Comparison of ENCODE assay signal across 8 cellular contexts in the genomic region with DNA sequence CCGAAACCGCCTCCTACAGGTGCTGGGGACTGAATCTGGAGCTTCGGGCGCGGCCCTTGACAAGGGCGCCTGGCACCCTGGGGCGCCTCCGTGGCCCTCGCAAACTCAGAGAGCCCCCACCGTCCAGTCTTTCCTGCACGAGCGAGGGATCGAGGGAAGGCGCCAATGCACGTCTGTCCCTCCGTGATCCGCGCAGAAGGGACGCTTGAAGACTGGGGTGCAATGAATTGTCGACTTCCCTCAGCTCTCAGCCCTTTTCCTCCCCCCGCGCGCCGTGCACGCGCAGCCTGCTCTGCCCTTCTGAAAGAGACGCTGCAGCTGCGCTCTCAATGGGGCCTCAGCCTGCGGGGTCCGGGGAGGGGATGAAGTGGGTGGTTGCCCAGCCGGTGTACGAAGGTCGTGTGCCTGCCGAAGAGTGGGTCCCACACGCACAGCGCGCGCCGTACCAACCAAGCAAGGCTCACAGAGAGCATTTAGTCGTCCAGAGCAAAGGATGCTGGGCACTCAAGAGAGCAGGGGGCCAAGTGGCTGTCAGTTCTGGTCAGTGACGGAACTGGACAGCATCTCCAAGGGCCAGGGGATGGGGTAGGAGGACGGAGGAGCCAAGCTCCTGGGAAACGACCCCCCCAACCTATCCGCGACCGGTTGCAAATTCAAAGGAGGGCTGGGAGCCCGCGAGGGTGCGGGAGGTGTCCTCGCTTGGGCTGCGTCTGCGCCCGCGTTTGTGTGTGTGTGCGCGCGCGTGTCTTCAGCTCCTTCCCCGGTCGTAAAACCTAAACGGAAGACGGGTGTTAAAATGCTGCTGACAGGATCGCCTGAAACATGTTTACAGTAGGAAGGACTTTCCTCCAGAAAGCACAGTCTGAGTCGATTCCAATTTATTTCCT. TPM values are rescaled to one million over a fixed set of nuclear protein-coding genes. Genes with fewer than 3 reads are reported as not detected.
DNase-seq lines count a peak whose midpoint lies in the region; ATAC-seq and TF ChIP-seq lines count a peak whose summit lies in the region.

No MANE protein-coding gene starts in this region.

- peak overlapping the region; percentile 74 for H2AFZ ChIP-seq in neural cell (ENCODE audit: low read depth, low read length)

- peaks cover 43% of the 10 kb centered on the region for H3K27me3 Mint-ChIP-seq in activated T-helper 1 cell treated with anti-CD3 and anti-CD28 coated beads, Interleukin-12 subunit alpha, Interleukin-12 subunit beta, Interleukin-2, Interleukin-4 antibody, amounts not matched to agents 30 ng/mL and 10 ng/mL and 1 ng/mL, durations not matched to agents 14 hours and 24 hours and 36 hours (ENCODE audit: insufficient read depth)

- intact Hi-C loops in activated T-helper 1 cell treated with anti-CD3 and anti-CD28 coated beads, Interleukin-12 subunit alpha, Interleukin-12 subunit beta, Interleukin-2, Interleukin-4 antibody, amounts not matched to agents 30 ng/mL and 10 ng/mL and 1 ng/mL, durations not matched to agents 14 hours and 24 hours and 36 hours (cut with micrococcal nuclease) = loop anchor here (1.0 to 10.0 kb wide), 9 partner anchors 10 to 1751 kb away; a partner anchor contains a TSS
- intact Hi-C loops in aorta (cut with DNase I) = loop anchor here (5.0 to 10.0 kb wide), 4 partner anchors 556 to 1026 kb away; no protein-coding TSS in a partner anchor

- WGBS in aorta, 2 donors = 0 to 1% methylated on average over 64 of the region's 64 CpGs

- TF ChIP-seq EP300 in neural cell (conservative IDR thresholded peaks at IDR 0.05; ENCODE audit: poor library complexity, severe bottlenecking) = no peak

- H4K20me1 ChIP-seq in neural cell (ENCODE audit: insufficient read depth) = no peaks in the 10 kb centered on the region

- TF ChIP-seq CTCF in foreskin fibroblast (IDR thresholded peaks at IDR 0.05; ENCODE audit: low read depth, low read length) (no peak), neural cell (IDR thresholded peaks at IDR 0.05; ENCODE audit: poor library complexity, severe bottlenecking) (no peak)

- H3K4me2 ChIP-seq in neural cell (ENCODE audit: low read length) = peak overlapping the region; percentile 86

- H3K79me2 ChIP-seq in neural cell (replicated peaks; ENCODE audit: insufficient read depth, low read length) = peaks cover 24% of the 10 kb centered on the region

- H3K9ac ChIP-seq in neural cell (ENCODE audit: low read length) = peak overlapping the region; percentile 100

- peak overlapping the region; percentile 69 to 85 for H3K4me3 ChIP-seq in foreskin fibroblast (ENCODE audit: low read depth in 1 of 2, low read length in 2 of 2)
- H3K4me3 ChIP-seq in neural cell (ENCODE audit: low read length) = peak overlapping the region; percentile 77
- peak overlapping the region; percentile 56 to 61 for H3K4me3 ChIP-seq in aorta (ENCODE audit: low read length in 2 of 2)

- no peaks in the 10 kb centered on the region for H3K36me3 ChIP-seq in neural cell (ENCODE audit: insufficient read depth, low read length)
- no peaks in the 10 kb centered on the region for H3K36me3 ChIP-seq in aorta (ENCODE audit: control insufficient read depth in 1 of 2, insufficient read depth in 2 of 2, low read length in 1 of 2)

- peak overlapping the region; percentile 100 for H3K27ac ChIP-seq in neural cell (ENCODE audit: low read length)
- peak overlapping the region in 1 of 2 donors; percentile 55 for H3K27ac ChIP-seq in aorta (ENCODE audit: low read depth in 1 of 2, low read length in 2 of 2)

- H3F3A ChIP-seq in neural cell (ENCODE audit: insufficient read depth, low read length, poor library complexity, severe bottlenecking) = peaks cover 11% of the 10 kb centered on the region

- H3K36me3 Mint-ChIP-seq in activated T-helper 1 cell treated with anti-CD3 and anti-CD28 coated beads, Interleukin-12 subunit alpha, Interleukin-12 subunit beta, Interleukin-2, Interleukin-4 antibody, amounts not matched to agents 30 ng/mL and 10 ng/mL and 1 ng/mL, durations not matched to agents 14 hours and 24 hours and 36 hours (ENCODE audit: low read depth) = no peaks in the 10 kb centered on the region

- ATAC-seq in GM19397 (IDR thresholded peaks at IDR 0.05; ENCODE audit: unreplicated experiment) = peak; percentile 43
- peak; percentile 44 for ATAC-seq in HG03432 (IDR thresholded peaks at IDR 0.05; ENCODE audit: unreplicated experiment)
- ATAC-seq in aorta (ENCODE audit: low FRiP score) = peak; percentile 78

- peak; percentile 25 for TF ChIP-seq RAD21 in neural cell (conservative IDR thresholded peaks at IDR 0.05)

- no peaks in the 10 kb centered on the region for H3K9me3 ChIP-seq in neural cell (ENCODE audit: low read length)
- no peaks in the 10 kb centered on the region for H3K9me3 ChIP-seq in aorta (ENCODE audit: control insufficient read depth, low read length)

- peak overlapping the region; percentile 56 for H3K27ac Mint-ChIP-seq in activated T-helper 1 cell treated with anti-CD3 and anti-CD28 coated beads, Interleukin-12 subunit alpha, Interleukin-12 subunit beta, Interleukin-2, Interleukin-4 antibody, amounts not matched to agents 30 ng/mL and 10 ng/mL and 1 ng/mL, durations not matched to agents 14 hours and 24 hours and 36 hours

- no peaks in the 10 kb centered on the region for H3K9me3 Mint-ChIP-seq in activated T-helper 1 cell treated with anti-CD3 and anti-CD28 coated beads, Interleukin-12 subunit alpha, Interleukin-12 subunit beta, Interleukin-2, Interleukin-4 antibody, amounts not matched to agents 30 ng/mL and 10 ng/mL and 1 ng/mL, durations not matched to agents 14 hours and 24 hours and 36 hours

- DNase-seq in DMS 273 (lab: John Stamatoyannopoulos, UW; ENCODE audit: unreplicated experiment) (peak; percentile 92), NCI-H82 (lab: John Stamatoyannopoulos, UW) (peak; percentile 92), foreskin fibroblast (peak; percentile 44 to 77), aorta (peak; percentile 68 to 84)
- peak; percentile 25 for DNase-seq in activated T-helper 1 cell treated with anti-CD3 and anti-CD28 coated beads, Interleukin-12 subunit alpha, Interleukin-12 subunit beta, Interleukin-2, Interleukin-4 antibody, amounts not matched to agents 30 ng/mL and 10 ng/mL and 1 ng/mL, durations not matched to agents 14 hours and 24 hours and 36 hours (ENCODE audit: low spot score)

- H3K4me1 ChIP-seq in aorta (ENCODE audit: control insufficient read depth in 1 of 2, insufficient read depth in 2 of 2, low read length in 2 of 2) = no peaks in the 10 kb centered on the region

- peaks cover 5% of the 10 kb centered on the region for H3K4me1 Mint-ChIP-seq in activated T-helper 1 cell treated with anti-CD3 and anti-CD28 coated beads, Interleukin-12 subunit alpha, Interleukin-12 subunit beta, Interleukin-2, Interleukin-4 antibody, amounts not matched to agents 30 ng/mL and 10 ng/mL and 1 ng/mL, durations not matched to agents 14 hours and 24 hours and 36 hours (ENCODE audit: low read depth)

- peak overlapping the region; percentile 93 for H3K4me3 Mint-ChIP-seq in activated T-helper 1 cell treated with anti-CD3 and anti-CD28 coated beads, Interleukin-12 subunit alpha, Interleukin-12 subunit beta, Interleukin-2, Interleukin-4 antibody, amounts not matched to agents 30 ng/mL and 10 ng/mL and 1 ng/mL, durations not matched to agents 14 hours and 24 hours and 36 hours

- H3K27me3 ChIP-seq in neural cell (ENCODE audit: insufficient read depth, low read depth, low read length) (no peaks in the 10 kb centered on the region), aorta (ENCODE audit: control insufficient read depth in 1 of 2, insufficient read depth in 2 of 2, low read length in 1 of 2) (no peaks in the 10 kb centered on the region)

- H3K9me2 ChIP-seq in neural cell (ENCODE audit: insufficient read depth, low read length) = no peaks in the 10 kb centered on the region

TF ChIP-seq in neural cell, 6 proteins besides CTCF, POLR2A, EP300 and RAD21:
- TF ChIP-seq POLR2AphosphoS5 (IDR thresholded peaks at IDR 0.05) (peak; percentile 90), TAF1 (IDR thresholded peaks at IDR 0.05; ENCODE audit: low read depth) (no peak), MXI1 (conservative IDR thresholded peaks at IDR 0.05; ENCODE audit: poor library complexity, severe bottlenecking) (peak; percentile 44), SMC3 (conservative IDR thresholded peaks at IDR 0.05; ENCODE audit: poor library complexity) (no peak), EZH2 (IDR thresholded peaks at IDR 0.05; ENCODE audit: borderline replicate concordance, insufficient read depth, low read length, poor library complexity, severe bottlenecking) (no peak)
- TF ChIP-seq, protein P1, sequence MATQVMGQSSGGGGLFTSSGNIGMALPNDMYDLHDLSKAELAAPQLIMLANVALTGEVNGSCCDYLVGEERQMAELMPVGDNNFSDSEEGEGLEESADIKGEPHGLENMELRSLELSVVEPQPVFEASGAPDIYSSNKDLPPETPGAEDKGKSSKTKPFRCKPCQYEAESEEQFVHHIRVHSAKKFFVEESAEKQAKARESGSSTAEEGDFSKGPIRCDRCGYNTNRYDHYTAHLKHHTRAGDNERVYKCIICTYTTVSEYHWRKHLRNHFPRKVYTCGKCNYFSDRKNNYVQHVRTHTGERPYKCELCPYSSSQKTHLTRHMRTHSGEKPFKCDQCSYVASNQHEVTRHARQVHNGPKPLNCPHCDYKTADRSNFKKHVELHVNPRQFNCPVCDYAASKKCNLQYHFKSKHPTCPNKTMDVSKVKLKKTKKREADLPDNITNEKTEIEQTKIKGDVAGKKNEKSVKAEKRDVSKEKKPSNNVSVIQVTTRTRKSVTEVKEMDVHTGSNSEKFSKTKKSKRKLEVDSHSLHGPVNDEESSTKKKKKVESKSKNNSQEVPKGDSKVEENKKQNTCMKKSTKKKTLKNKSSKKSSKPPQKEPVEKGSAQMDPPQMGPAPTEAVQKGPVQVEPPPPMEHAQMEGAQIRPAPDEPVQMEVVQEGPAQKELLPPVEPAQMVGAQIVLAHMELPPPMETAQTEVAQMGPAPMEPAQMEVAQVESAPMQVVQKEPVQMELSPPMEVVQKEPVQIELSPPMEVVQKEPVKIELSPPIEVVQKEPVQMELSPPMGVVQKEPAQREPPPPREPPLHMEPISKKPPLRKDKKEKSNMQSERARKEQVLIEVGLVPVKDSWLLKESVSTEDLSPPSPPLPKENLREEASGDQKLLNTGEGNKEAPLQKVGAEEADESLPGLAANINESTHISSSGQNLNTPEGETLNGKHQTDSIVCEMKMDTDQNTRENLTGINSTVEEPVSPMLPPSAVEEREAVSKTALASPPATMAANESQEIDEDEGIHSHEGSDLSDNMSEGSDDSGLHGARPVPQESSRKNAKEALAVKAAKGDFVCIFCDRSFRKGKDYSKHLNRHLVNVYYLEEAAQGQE (IDR thresholded peaks at IDR 0.05; ENCODE audit: borderline replicate concordance) = peak; percentile 36
TF ChIP-seq in neural cell: peak in this region for 3.

RNA-seq across cellular contexts. Expression of a gene that starts 5.4 kb away (rescaled TPM):
- 1.2 and 1.5 TPM in 2 replicates for total RNA-seq in activated T-helper 1 cell treated with anti-CD3 and anti-CD28 coated beads, Interleukin-12 subunit alpha, Interleukin-12 subunit beta, Interleukin-2, Interleukin-4 antibody, amounts not matched to agents 30 ng/mL and 10 ng/mL and 1 ng/mL, durations not matched to agents 14 hours and 24 hours and 36 hours
- 371 and 394 TPM in 2 replicates for polyA plus RNA-seq in neural cell
- 742 and 770 TPM in 2 replicates for polyA minus RNA-seq in neural cell
- total RNA-seq in aorta = 10 to 100 TPM; 16.0 to 25.2 TPM
- 1 to 10 TPM; 4.3 to 4.5 TPM for polyA plus RNA-seq in aorta

Comparison
In these comparisons a context has a peak if more than half of its experiments do, and no peak if none do; other contexts are left out.
1. DNase-seq: peak in every context shown above with its lines; median percentile 92 in DMS 273; 92 in NCI-H82; 76 in aorta; 60 in foreskin fibroblast; 25 in activated T-helper 1 cell treated with anti-CD3 and anti-CD28 coated beads, Interleukin-12 subunit alpha, Interleukin-12 subunit beta, Interleukin-2, Interleukin-4 antibody, amounts not matched to agents 30 ng/mL and 10 ng/mL and 1 ng/mL, durations not matched to agents 14 hours and 24 hours and 36 hours.